ENCODE assay signal across 1 cellular context in the genomic region with DNA sequence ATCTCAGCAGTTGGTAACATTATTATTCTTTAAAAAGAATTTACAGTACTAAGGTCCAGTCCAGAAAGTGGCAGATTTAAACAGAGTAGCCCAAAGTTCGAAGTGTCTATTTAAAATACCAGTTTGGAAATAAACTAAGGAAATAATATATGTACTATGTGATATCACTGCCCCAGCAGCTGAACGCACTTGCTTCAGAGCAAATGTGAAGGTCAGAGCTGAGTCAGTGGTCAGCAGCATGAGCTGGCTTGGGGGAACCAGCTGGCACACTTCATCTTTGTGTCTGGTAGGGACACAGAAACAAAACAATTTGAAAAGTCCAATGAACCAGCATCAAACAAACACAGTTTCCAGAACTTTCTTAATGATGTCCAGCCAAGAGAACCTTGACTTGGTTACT.
TF ChIP-seq lines count a peak whose summit lies in the region.

No MANE protein-coding gene starts in this region.

TF ChIP-seq in HepG2, 621 proteins besides CTCF, POLR2A, EP300 and RAD21 (continued from another document):
- no peak for TF ChIP-seq CBX2 (IDR thresholded peaks at IDR 0.05; ENCODE audit: low read depth, low read length)
- no peak for TF ChIP-seq CBX2 (CRISPR knock-in tag; IDR thresholded peaks at IDR 0.05; ENCODE audit: low read depth)
- no peak for TF ChIP-seq MTF1 (CRISPR knock-in tag; IDR thresholded peaks at IDR 0.05)
- peak; percentile 63 for TF ChIP-seq SAP130 (CRISPR knock-in tag; IDR thresholded peaks at IDR 0.05; ENCODE audit: low read depth)
- TF ChIP-seq, protein P1, sequence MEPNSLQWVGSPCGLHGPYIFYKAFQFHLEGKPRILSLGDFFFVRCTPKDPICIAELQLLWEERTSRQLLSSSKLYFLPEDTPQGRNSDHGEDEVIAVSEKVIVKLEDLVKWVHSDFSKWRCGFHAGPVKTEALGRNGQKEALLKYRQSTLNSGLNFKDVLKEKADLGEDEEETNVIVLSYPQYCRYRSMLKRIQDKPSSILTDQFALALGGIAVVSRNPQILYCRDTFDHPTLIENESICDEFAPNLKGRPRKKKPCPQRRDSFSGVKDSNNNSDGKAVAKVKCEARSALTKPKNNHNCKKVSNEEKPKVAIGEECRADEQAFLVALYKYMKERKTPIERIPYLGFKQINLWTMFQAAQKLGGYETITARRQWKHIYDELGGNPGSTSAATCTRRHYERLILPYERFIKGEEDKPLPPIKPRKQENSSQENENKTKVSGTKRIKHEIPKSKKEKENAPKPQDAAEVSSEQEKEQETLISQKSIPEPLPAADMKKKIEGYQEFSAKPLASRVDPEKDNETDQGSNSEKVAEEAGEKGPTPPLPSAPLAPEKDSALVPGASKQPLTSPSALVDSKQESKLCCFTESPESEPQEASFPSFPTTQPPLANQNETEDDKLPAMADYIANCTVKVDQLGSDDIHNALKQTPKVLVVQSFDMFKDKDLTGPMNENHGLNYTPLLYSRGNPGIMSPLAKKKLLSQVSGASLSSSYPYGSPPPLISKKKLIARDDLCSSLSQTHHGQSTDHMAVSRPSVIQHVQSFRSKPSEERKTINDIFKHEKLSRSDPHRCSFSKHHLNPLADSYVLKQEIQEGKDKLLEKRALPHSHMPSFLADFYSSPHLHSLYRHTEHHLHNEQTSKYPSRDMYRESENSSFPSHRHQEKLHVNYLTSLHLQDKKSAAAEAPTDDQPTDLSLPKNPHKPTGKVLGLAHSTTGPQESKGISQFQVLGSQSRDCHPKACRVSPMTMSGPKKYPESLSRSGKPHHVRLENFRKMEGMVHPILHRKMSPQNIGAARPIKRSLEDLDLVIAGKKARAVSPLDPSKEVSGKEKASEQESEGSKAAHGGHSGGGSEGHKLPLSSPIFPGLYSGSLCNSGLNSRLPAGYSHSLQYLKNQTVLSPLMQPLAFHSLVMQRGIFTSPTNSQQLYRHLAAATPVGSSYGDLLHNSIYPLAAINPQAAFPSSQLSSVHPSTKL (CRISPR knock-in tag; IDR thresholded peaks at IDR 0.05), result 0 out of 2 replicates have a peak, but pooled peaks have one; percentile 20
- TF ChIP-seq, protein P2, sequence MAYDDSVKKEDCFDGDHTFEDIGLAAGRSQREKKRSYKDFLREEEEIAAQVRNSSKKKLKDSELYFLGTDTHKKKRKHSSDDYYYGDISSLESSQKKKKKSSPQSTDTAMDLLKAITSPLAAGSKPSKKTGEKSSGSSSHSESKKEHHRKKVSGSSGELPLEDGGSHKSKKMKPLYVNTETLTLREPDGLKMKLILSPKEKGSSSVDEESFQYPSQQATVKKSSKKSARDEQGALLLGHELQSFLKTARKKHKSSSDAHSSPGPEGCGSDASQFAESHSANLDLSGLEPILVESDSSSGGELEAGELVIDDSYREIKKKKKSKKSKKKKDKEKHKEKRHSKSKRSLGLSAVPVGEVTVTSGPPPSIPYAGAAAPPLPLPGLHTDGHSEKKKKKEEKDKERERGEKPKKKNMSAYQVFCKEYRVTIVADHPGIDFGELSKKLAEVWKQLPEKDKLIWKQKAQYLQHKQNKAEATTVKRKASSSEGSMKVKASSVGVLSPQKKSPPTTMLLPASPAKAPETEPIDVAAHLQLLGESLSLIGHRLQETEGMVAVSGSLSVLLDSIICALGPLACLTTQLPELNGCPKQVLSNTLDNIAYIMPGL (CRISPR knock-in tag; IDR thresholded peaks at IDR 0.05; ENCODE audit: borderline replicate concordance in 1 of 2, low read depth in 1 of 2), result no peak
- no peak for TF ChIP-seq POGZ (CRISPR knock-in tag; IDR thresholded peaks at IDR 0.05)
- no peak for TF ChIP-seq PHB2 (IDR thresholded peaks at IDR 0.05; ENCODE audit: partially characterized antibody)
- no peak for TF ChIP-seq ZNF333 (CRISPR knock-in tag; IDR thresholded peaks at IDR 0.05; ENCODE audit: borderline replicate concordance)
- TF ChIP-seq, protein P3, sequence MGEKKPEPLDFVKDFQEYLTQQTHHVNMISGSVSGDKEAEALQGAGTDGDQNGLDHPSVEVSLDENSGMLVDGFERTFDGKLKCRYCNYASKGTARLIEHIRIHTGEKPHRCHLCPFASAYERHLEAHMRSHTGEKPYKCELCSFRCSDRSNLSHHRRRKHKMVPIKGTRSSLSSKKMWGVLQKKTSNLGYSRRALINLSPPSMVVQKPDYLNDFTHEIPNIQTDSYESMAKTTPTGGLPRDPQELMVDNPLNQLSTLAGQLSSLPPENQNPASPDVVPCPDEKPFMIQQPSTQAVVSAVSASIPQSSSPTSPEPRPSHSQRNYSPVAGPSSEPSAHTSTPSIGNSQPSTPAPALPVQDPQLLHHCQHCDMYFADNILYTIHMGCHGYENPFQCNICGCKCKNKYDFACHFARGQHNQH (CRISPR knock-in tag; IDR thresholded peaks at IDR 0.05), result no peak
- TF ChIP-seq FOSL2 (CRISPR knock-in tag; IDR thresholded peaks at IDR 0.05), result peak; percentile 72
- TF ChIP-seq, protein P4, sequence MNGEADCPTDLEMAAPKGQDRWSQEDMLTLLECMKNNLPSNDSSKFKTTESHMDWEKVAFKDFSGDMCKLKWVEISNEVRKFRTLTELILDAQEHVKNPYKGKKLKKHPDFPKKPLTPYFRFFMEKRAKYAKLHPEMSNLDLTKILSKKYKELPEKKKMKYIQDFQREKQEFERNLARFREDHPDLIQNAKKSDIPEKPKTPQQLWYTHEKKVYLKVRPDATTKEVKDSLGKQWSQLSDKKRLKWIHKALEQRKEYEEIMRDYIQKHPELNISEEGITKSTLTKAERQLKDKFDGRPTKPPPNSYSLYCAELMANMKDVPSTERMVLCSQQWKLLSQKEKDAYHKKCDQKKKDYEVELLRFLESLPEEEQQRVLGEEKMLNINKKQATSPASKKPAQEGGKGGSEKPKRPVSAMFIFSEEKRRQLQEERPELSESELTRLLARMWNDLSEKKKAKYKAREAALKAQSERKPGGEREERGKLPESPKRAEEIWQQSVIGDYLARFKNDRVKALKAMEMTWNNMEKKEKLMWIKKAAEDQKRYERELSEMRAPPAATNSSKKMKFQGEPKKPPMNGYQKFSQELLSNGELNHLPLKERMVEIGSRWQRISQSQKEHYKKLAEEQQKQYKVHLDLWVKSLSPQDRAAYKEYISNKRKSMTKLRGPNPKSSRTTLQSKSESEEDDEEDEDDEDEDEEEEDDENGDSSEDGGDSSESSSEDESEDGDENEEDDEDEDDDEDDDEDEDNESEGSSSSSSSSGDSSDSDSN (CRISPR knock-in tag; IDR thresholded peaks at IDR 0.05), result no peak
- TF ChIP-seq MEIS2 (CRISPR knock-in tag; IDR thresholded peaks at IDR 0.05), result no peak
- TF ChIP-seq, protein P5, sequence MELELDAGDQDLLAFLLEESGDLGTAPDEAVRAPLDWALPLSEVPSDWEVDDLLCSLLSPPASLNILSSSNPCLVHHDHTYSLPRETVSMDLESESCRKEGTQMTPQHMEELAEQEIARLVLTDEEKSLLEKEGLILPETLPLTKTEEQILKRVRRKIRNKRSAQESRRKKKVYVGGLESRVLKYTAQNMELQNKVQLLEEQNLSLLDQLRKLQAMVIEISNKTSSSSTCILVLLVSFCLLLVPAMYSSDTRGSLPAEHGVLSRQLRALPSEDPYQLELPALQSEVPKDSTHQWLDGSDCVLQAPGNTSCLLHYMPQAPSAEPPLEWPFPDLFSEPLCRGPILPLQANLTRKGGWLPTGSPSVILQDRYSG (CRISPR knock-in tag; IDR thresholded peaks at IDR 0.05), result no peak
